Comparison of ENCODE assay signal across 23 cellular contexts in genomic region chr6:125824946-125825786, GRCh38.
A peak's percentile ranks its signal among the peaks of the same experiment; 100 is the strongest.
DNase-seq lines count a peak whose midpoint lies in the region; ATAC-seq lines count a peak whose summit lies in the region.
"Had no signal": no experiment of that assay in that cellular context is flagged by ENCODE, and none has a peak within 500 bp of the region (broad histone marks: within the 10 kb centered on the region; RNA-seq: fewer than 3 reads in every experiment).

No MANE protein-coding gene starts in this region.

- ATAC-seq in HG02970 (IDR thresholded peaks at IDR 0.05; ENCODE audit: low FRiP score, unreplicated experiment) (no peak), HG02884 (IDR thresholded peaks at IDR 0.05; ENCODE audit: unreplicated experiment) (no peak)
- ATAC-seq: A549; K562; natural killer cell treated with Interleukin-12 subunit alpha and Interleukin-12 subunit beta and Interleukin-15 and Interleukin-18, amount 100 ng/mL, for 72 hours; stimulated activated naive CD8-positive, alpha-beta T cell treated with anti-CD3 and anti-CD28 coated beads, Interleukin-15, Interleukin-2, amounts not matched to agents 100 U/mL and 50 U/mL, for 24 hours had no signal

- peak; percentile 73 for DNase-seq in NCI-H2107 treated with DMSO at 0.1 percent for 48 hours (lab: John Stamatoyannopoulos, UW; ENCODE audit: unreplicated experiment)
- DNase-seq in NCI-H2107 (lab: John Stamatoyannopoulos, UW) = no peak
- peak; percentile 20 for DNase-seq in AG20443 (ENCODE audit: low spot score)
- DNase-seq in NCI-H2171 (lab: John Stamatoyannopoulos, UW) = peak; percentile 74
- DNase-seq in fibroblast of peridontal ligament (ENCODE audit: extremely low read depth) = peak; percentile 45
- DNase-seq in activated naive CD4-positive, alpha-beta T cell treated with anti-CD3 and anti-CD28 coated beads, Interleukin-2, amount 10 ng/mL, durations not matched to agents 7 days and 5 days = no peak
- DNase-seq: activated CD4-positive, alpha-beta T cell treated with anti-CD3 and anti-CD28 coated beads for 1 hour; activated gamma-delta T cell; activated T-cell treated with anti-CD3 and anti-CD28 coated beads, Interleukin-2, amount 50 U/mL, for 1 hour; COR-L47; DND-41; left ventricle myocardium inferior; Peyer's patch; SJCRH30; stimulated activated naive CD8-positive, alpha-beta T cell treated with anti-CD3 and anti-CD28 coated beads, Interleukin-15, Interleukin-2, amounts not matched to agents 100 U/mL and 50 U/mL, for 24 hours; T-helper 2 cell; tibial artery had no signal

- no peaks in the 10 kb centered on the region for H3K27me3 Mint-ChIP-seq in activated naive CD4-positive, alpha-beta T cell treated with anti-CD3 and anti-CD28 coated beads, Interleukin-2, amount 10 ng/mL, durations not matched to agents 7 days and 5 days
- H3K27me3 Mint-ChIP-seq: central memory CD8-positive, alpha-beta T cell; natural killer cell treated with Interleukin-12 subunit alpha and Interleukin-12 subunit beta and Interleukin-15 and Interleukin-18, amount 100 ng/mL, for 72 hours had no signal

- H3K27ac Mint-ChIP-seq in activated naive CD4-positive, alpha-beta T cell treated with anti-CD3 and anti-CD28 coated beads, Interleukin-2, amount 10 ng/mL, durations not matched to agents 7 days and 5 days = no peak overlapping the region
- H3K27ac Mint-ChIP-seq: natural killer cell treated with Interleukin-12 subunit alpha and Interleukin-12 subunit beta and Interleukin-15 and Interleukin-18, amount 100 ng/mL, for 72 hours had no signal

- peaks cover 30% of the 10 kb centered on the region for H3K36me3 Mint-ChIP-seq in activated naive CD4-positive, alpha-beta T cell treated with anti-CD3 and anti-CD28 coated beads, Interleukin-2, amount 10 ng/mL, durations not matched to agents 7 days and 5 days
- H3K36me3 Mint-ChIP-seq: natural killer cell treated with Interleukin-12 subunit alpha and Interleukin-12 subunit beta and Interleukin-15 and Interleukin-18, amount 100 ng/mL, for 72 hours had no signal

- CTCF ChIA-PET in activated naive CD4-positive, alpha-beta T cell treated with anti-CD3 and anti-CD28 coated beads, Interleukin-2, amount 10 ng/mL, durations not matched to agents 7 days and 5 days (lab: Charles Lee) = no interaction called here

- peaks cover 38% of the 10 kb centered on the region for H3K4me1 Mint-ChIP-seq in activated naive CD4-positive, alpha-beta T cell treated with anti-CD3 and anti-CD28 coated beads, Interleukin-2, amount 10 ng/mL, durations not matched to agents 7 days and 5 days

- H3K4me3 Mint-ChIP-seq in activated naive CD4-positive, alpha-beta T cell treated with anti-CD3 and anti-CD28 coated beads, Interleukin-2, amount 10 ng/mL, durations not matched to agents 7 days and 5 days = no peak overlapping the region
- H3K4me3 Mint-ChIP-seq: central memory CD8-positive, alpha-beta T cell; natural killer cell treated with Interleukin-12 subunit alpha and Interleukin-12 subunit beta and Interleukin-15 and Interleukin-18, amount 100 ng/mL, for 72 hours had no signal

- no peaks in the 10 kb centered on the region for H3K9me3 Mint-ChIP-seq in activated naive CD4-positive, alpha-beta T cell treated with anti-CD3 and anti-CD28 coated beads, Interleukin-2, amount 10 ng/mL, durations not matched to agents 7 days and 5 days
- H3K9me3 Mint-ChIP-seq: central memory CD8-positive, alpha-beta T cell had no signal

Comparison
In these comparisons a context has a peak if more than half of its experiments do, and no peak if none do; other contexts are left out.
1. DNase-seq: peak in NCI-H2107 treated with DMSO at 0.1 percent for 48 hours (single experiment), AG20443 (single experiment), NCI-H2171 (single experiment) and fibroblast of peridontal ligament (single experiment); none in NCI-H2107 (single experiment) and activated naive CD4-positive, alpha-beta T cell treated with anti-CD3 and anti-CD28 coated beads, Interleukin-2, amount 10 ng/mL, durations not matched to agents 7 days and 5 days (single experiment).